1 cellular context compared by ENCODE assay signal in genomic region chr3:44761347-44762169, GRCh38.
TF ChIP-seq lines count a peak whose summit lies in the region.

Gene KIAA1143 (minus strand): TSS chr3:44761619. CDS start chr3:44761602, 17 bp downstream.
A gene with protein sequence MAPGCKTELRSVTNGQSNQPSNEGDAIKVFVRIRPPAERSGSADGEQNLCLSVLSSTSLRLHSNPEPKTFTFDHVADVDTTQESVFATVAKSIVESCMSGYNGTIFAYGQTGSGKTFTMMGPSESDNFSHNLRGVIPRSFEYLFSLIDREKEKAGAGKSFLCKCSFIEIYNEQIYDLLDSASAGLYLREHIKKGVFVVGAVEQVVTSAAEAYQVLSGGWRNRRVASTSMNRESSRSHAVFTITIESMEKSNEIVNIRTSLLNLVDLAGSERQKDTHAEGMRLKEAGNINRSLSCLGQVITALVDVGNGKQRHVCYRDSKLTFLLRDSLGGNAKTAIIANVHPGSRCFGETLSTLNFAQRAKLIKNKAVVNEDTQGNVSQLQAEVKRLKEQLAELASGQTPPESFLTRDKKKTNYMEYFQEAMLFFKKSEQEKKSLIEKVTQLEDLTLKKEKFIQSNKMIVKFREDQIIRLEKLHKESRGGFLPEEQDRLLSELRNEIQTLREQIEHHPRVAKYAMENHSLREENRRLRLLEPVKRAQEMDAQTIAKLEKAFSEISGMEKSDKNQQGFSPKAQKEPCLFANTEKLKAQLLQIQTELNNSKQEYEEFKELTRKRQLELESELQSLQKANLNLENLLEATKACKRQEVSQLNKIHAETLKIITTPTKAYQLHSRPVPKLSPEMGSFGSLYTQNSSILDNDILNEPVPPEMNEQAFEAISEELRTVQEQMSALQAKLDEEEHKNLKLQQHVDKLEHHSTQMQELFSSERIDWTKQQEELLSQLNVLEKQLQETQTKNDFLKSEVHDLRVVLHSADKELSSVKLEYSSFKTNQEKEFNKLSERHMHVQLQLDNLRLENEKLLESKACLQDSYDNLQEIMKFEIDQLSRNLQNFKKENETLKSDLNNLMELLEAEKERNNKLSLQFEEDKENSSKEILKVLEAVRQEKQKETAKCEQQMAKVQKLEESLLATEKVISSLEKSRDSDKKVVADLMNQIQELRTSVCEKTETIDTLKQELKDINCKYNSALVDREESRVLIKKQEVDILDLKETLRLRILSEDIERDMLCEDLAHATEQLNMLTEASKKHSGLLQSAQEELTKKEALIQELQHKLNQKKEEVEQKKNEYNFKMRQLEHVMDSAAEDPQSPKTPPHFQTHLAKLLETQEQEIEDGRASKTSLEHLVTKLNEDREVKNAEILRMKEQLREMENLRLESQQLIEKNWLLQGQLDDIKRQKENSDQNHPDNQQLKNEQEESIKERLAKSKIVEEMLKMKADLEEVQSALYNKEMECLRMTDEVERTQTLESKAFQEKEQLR (N-terminal part only) (plus strand): TSS chr3:44761794. CDS start chr3:44761866, 72 bp downstream.

TF ChIP-seq in HepG2, 621 proteins besides CTCF, POLR2A, EP300 and RAD21 (continued from another document and continues in another):
- TF ChIP-seq, protein P1, sequence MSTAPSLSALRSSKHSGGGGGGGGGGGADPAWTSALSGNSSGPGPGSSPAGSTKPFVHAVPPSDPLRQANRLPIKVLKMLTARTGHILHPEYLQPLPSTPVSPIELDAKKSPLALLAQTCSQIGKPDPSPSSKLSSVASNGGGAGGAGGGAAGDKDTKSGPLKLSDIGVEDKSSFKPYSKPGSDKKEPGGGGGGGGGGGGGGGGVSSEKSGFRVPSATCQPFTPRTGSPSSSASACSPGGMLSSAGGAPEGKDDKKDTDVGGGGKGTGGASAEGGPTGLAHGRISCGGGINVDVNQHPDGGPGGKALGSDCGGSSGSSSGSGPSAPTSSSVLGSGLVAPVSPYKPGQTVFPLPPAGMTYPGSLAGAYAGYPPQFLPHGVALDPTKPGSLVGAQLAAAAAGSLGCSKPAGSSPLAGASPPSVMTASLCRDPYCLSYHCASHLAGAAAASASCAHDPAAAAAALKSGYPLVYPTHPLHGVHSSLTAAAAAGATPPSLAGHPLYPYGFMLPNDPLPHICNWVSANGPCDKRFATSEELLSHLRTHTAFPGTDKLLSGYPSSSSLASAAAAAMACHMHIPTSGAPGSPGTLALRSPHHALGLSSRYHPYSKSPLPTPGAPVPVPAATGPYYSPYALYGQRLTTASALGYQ (CRISPR knock-in tag; IDR thresholded peaks at IDR 0.05) = peak; percentile 44; the same call in 1 of the 2 replicates
- TF ChIP-seq TBX3 (IDR thresholded peaks at IDR 0.05; ENCODE audit: borderline replicate concordance) (no peak), ZNF329 (CRISPR knock-in tag; IDR thresholded peaks at IDR 0.05; ENCODE audit: low read depth) (peak; percentile 85; the same call in 1 of the 2 replicates), ZNF343 (CRISPR knock-in tag; IDR thresholded peaks at IDR 0.05) (no peak), ZNF614 (CRISPR knock-in tag; IDR thresholded peaks at IDR 0.05; ENCODE audit: borderline replicate concordance) (peak; percentile 85; the same call in 1 of the 2 replicates), SALL1 (CRISPR knock-in tag; IDR thresholded peaks at IDR 0.05) (peak; percentile 85; the same call in 1 of the 2 replicates), ONECUT2 (CRISPR knock-in tag; IDR thresholded peaks at IDR 0.05) (no peak), FOXK1 (CRISPR knock-in tag; IDR thresholded peaks at IDR 0.05; ENCODE audit: borderline replicate concordance, low read depth) (peak; percentile 89; the same call in 1 of the 2 replicates), ZNF446 (CRISPR knock-in tag; IDR thresholded peaks at IDR 0.05) (no peak), SALL2 (CRISPR knock-in tag; IDR thresholded peaks at IDR 0.05) (peak; percentile 75; the same call in 1 of the 2 replicates), ATRX (CRISPR knock-in tag; IDR thresholded peaks at IDR 0.05; ENCODE audit: borderline replicate concordance) (no peak), ZNF570 (CRISPR knock-in tag; IDR thresholded peaks at IDR 0.05; ENCODE audit: borderline replicate concordance) (no peak), ZNF292 (CRISPR knock-in tag; IDR thresholded peaks at IDR 0.05; ENCODE audit: borderline replicate concordance, low read depth) (peak; percentile 41; the same call in 1 of the 2 replicates), GATAD1 (CRISPR knock-in tag; IDR thresholded peaks at IDR 0.05) (peak; percentile 96), FOXA1 (IDR thresholded peaks at IDR 0.05) (no peak), FOXA1 (CRISPR knock-in tag; IDR thresholded peaks at IDR 0.05) (peak; percentile 35; the same call in 1 of the 2 replicates), EEA1 (CRISPR knock-in tag; IDR thresholded peaks at IDR 0.05; ENCODE audit: borderline replicate concordance) (0 out of 2 replicates have a peak, but pooled peaks have one; percentile 40), EZH2 (conservative IDR thresholded peaks at IDR 0.05; ENCODE audit: low read depth, low read length) (no peak), KMT2A (CRISPR knock-in tag; IDR thresholded peaks at IDR 0.05) (peak; percentile 99), ZNF709 (CRISPR knock-in tag; IDR thresholded peaks at IDR 0.05) (peak; percentile 81; the same call in 1 of the 2 replicates), ELF3 (CRISPR knock-in tag; IDR thresholded peaks at IDR 0.05) (0 out of 2 replicates have a peak, but pooled peaks have one; percentile 73), GLI4 (CRISPR knock-in tag; IDR thresholded peaks at IDR 0.05; ENCODE audit: borderline replicate concordance) (no peak), STAT5B (CRISPR knock-in tag; IDR thresholded peaks at IDR 0.05) (no peak), ZHX1 (CRISPR knock-in tag; IDR thresholded peaks at IDR 0.05; ENCODE audit: low read depth) (peak; percentile 99), SNAPC5 (CRISPR knock-in tag; IDR thresholded peaks at IDR 0.05; ENCODE audit: borderline replicate concordance) (0 out of 2 replicates have a peak, but pooled peaks have one; percentile 53), SOX13 (IDR thresholded peaks at IDR 0.05) (no peak), SOX13 (CRISPR knock-in tag; conservative IDR thresholded peaks at IDR 0.05 in 1 of 2, IDR thresholded peaks at IDR 0.05 in 1 of 2) (peak in 1 of 2 experiments; percentile 64; a peak in 1 of 4 replicates), ZSCAN9 (CRISPR knock-in tag; IDR thresholded peaks at IDR 0.05; ENCODE audit: borderline replicate concordance) (peak; percentile 41; the same call in 1 of the 2 replicates), MAFG (CRISPR knock-in tag; IDR thresholded peaks at IDR 0.05) (no peak), SSRP1 (CRISPR knock-in tag; IDR thresholded peaks at IDR 0.05) (0 out of 2 replicates have a peak, but pooled peaks have one; percentile 24), MAF1 (CRISPR knock-in tag; IDR thresholded peaks at IDR 0.05; ENCODE audit: borderline replicate concordance) (peak; percentile 74; the same call in 1 of the 2 replicates), MTERF4 (CRISPR knock-in tag; IDR thresholded peaks at IDR 0.05) (peak; percentile 76; the same call in 1 of the 2 replicates), ZFP1 (CRISPR knock-in tag; IDR thresholded peaks at IDR 0.05) (0 out of 2 replicates have a peak, but pooled peaks have one; percentile 59), ZNF12 (CRISPR knock-in tag; IDR thresholded peaks at IDR 0.05) (peak; percentile 64; the same call in 1 of the 2 replicates), CSRNP1 (CRISPR knock-in tag; IDR thresholded peaks at IDR 0.05) (peak; percentile 85), ZNF3 (CRISPR knock-in tag; IDR thresholded peaks at IDR 0.05) (no peak), NFE2L1 (CRISPR knock-in tag; IDR thresholded peaks at IDR 0.05; ENCODE audit: borderline replicate concordance) (no peak; the same call in 1 of the 2 replicates), SOX5 (CRISPR knock-in tag; IDR thresholded peaks at IDR 0.05; ENCODE audit: borderline replicate concordance) (peak; percentile 19; the same call in 1 of the 2 replicates)
- TF ChIP-seq, protein P2, sequence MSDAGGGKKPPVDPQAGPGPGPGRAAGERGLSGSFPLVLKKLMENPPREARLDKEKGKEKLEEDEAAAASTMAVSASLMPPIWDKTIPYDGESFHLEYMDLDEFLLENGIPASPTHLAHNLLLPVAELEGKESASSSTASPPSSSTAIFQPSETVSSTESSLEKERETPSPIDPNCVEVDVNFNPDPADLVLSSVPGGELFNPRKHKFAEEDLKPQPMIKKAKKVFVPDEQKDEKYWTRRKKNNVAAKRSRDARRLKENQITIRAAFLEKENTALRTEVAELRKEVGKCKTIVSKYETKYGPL (CRISPR knock-in tag; IDR thresholded peaks at IDR 0.05) = 0 out of 2 replicates have a peak, but pooled peaks have one; percentile 28
- TF ChIP-seq, protein P3, sequence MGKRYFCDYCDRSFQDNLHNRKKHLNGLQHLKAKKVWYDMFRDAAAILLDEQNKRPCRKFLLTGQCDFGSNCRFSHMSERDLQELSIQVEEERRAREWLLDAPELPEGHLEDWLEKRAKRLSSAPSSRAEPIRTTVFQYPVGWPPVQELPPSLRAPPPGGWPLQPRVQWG (CRISPR knock-in tag; IDR thresholded peaks at IDR 0.05; ENCODE audit: borderline replicate concordance, low read depth) = no peak
- TF ChIP-seq, protein P4, sequence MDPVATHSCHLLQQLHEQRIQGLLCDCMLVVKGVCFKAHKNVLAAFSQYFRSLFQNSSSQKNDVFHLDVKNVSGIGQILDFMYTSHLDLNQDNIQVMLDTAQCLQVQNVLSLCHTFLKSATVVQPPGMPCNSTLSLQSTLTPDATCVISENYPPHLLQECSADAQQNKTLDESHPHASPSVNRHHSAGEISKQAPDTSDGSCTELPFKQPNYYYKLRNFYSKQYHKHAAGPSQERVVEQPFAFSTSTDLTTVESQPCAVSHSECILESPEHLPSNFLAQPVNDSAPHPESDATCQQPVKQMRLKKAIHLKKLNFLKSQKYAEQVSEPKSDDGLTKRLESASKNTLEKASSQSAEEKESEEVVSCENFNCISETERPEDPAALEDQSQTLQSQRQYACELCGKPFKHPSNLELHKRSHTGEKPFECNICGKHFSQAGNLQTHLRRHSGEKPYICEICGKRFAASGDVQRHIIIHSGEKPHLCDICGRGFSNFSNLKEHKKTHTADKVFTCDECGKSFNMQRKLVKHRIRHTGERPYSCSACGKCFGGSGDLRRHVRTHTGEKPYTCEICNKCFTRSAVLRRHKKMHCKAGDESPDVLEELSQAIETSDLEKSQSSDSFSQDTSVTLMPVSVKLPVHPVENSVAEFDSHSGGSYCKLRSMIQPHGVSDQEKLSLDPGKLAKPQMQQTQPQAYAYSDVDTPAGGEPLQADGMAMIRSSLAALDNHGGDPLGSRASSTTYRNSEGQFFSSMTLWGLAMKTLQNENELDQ (CRISPR knock-in tag; IDR thresholded peaks at IDR 0.05; ENCODE audit: borderline replicate concordance) = peak; percentile 33; the same call in 1 of the 2 replicates
- TF ChIP-seq, protein P5, sequence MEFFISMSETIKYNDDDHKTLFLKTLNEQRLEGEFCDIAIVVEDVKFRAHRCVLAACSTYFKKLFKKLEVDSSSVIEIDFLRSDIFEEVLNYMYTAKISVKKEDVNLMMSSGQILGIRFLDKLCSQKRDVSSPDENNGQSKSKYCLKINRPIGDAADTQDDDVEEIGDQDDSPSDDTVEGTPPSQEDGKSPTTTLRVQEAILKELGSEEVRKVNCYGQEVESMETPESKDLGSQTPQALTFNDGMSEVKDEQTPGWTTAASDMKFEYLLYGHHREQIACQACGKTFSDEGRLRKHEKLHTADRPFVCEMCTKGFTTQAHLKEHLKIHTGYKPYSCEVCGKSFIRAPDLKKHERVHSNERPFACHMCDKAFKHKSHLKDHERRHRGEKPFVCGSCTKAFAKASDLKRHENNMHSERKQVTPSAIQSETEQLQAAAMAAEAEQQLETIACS (CRISPR knock-in tag; IDR thresholded peaks at IDR 0.05) = 0 out of 2 replicates have a peak, but pooled peaks have one; percentile 21
- TF ChIP-seq, protein P6, sequence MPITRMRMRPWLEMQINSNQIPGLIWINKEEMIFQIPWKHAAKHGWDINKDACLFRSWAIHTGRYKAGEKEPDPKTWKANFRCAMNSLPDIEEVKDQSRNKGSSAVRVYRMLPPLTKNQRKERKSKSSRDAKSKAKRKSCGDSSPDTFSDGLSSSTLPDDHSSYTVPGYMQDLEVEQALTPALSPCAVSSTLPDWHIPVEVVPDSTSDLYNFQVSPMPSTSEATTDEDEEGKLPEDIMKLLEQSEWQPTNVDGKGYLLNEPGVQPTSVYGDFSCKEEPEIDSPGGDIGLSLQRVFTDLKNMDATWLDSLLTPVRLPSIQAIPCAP (CRISPR knock-in tag; IDR thresholded peaks at IDR 0.05; ENCODE audit: low read depth) = 0 out of 2 replicates have a peak, but pooled peaks have one; percentile 29
